ENCODE assay signal across 1 cellular context in the genomic region with DNA sequence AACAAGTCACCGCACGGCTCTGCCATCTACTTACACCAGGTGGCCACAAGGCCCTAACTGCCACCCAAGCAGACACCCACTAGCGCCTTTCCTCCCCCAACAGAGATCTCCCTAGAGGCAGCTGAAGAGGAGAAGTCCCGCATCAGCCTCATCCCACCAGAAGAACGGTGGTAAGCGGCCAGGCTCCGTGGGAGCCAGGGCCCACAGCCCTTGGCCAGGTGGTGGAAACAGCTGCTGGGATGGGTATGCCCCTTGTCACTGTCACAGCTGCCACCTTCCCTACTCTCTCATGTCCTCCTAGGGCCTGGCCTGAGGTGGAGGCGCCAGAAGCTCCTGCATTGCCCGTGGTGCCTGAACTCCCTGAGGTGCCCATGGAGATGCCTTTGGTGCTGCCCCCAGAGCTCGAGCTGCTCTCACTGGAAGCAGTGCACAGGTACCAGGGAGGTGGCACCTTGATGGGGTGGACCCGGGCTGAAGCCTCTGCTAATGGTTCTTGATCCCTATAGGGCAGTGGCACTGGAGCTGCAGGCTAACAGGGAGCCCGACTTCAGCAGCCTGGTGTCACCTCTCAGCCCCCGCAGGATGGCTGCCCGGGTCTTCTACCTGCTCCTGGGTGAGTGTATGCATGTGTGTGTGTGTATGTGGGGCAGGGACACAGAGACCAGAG.
TF ChIP-seq lines count a peak whose summit lies in the region.

No MANE protein-coding gene starts in this region.

TF ChIP-seq in HepG2, 621 proteins besides CTCF, POLR2A, EP300 and RAD21:
- TF ChIP-seq YEATS4 (CRISPR knock-in tag; IDR thresholded peaks at IDR 0.05; ENCODE audit: borderline replicate concordance) (no peak), HNF4A (CRISPR knock-in tag; IDR thresholded peaks at IDR 0.05) (no peak), KLF11 (CRISPR knock-in tag; IDR thresholded peaks at IDR 0.05) (no peak), HCFC1 (IDR thresholded peaks at IDR 0.05; ENCODE audit: low read depth, low read length) (peak; percentile 4; the same call in 1 of the 2 replicates), RBFOX2 (IDR thresholded peaks at IDR 0.05; ENCODE audit: low read depth, low read length) (peak; percentile 45), AGO2 (optimal IDR thresholded peaks at IDR 0.05; ENCODE audit: low read depth, low read length) (peak; percentile 94), MTA3 (CRISPR knock-in tag; IDR thresholded peaks at IDR 0.05) (no peak), ELF3 (CRISPR knock-in tag; IDR thresholded peaks at IDR 0.05) (no peak), ZSCAN25 (CRISPR knock-in tag; IDR thresholded peaks at IDR 0.05) (no peak), ZNF749 (CRISPR knock-in tag; IDR thresholded peaks at IDR 0.05; ENCODE audit: borderline replicate concordance) (no peak), HIVEP1 (CRISPR knock-in tag; IDR thresholded peaks at IDR 0.05) (no peak), ZNF431 (CRISPR knock-in tag; IDR thresholded peaks at IDR 0.05; ENCODE audit: borderline replicate concordance, low read depth) (no peak)
- TF ChIP-seq, protein P1, sequence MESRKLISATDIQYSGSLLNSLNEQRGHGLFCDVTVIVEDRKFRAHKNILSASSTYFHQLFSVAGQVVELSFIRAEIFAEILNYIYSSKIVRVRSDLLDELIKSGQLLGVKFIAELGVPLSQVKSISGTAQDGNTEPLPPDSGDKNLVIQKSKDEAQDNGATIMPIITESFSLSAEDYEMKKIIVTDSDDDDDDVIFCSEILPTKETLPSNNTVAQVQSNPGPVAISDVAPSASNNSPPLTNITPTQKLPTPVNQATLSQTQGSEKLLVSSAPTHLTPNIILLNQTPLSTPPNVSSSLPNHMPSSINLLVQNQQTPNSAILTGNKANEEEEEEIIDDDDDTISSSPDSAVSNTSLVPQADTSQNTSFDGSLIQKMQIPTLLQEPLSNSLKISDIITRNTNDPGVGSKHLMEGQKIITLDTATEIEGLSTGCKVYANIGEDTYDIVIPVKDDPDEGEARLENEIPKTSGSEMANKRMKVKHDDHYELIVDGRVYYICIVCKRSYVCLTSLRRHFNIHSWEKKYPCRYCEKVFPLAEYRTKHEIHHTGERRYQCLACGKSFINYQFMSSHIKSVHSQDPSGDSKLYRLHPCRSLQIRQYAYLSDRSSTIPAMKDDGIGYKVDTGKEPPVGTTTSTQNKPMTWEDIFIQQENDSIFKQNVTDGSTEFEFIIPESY (CRISPR knock-in tag; IDR thresholded peaks at IDR 0.05): 0 out of 2 replicates have a peak, but pooled peaks have one; percentile 12
